Comparison of ENCODE assay signal across 18 cellular contexts in genomic region chr1:15733726-15734226, GRCh38. TPM values are rescaled to one million over a fixed set of nuclear protein-coding genes. Genes with fewer than 3 reads are reported as not detected.
DNase-seq lines count a peak whose midpoint lies in the region; ATAC-seq and TF ChIP-seq lines count a peak whose summit lies in the region.
"Had no signal": no experiment of that assay in that cellular context is flagged by ENCODE, and none has a peak within 500 bp of the region (broad histone marks: within the 10 kb centered on the region; RNA-seq: fewer than 3 reads in every experiment).

No MANE protein-coding gene starts in this region.

- no peak overlapping the region for H2AFZ ChIP-seq in osteoblast (ENCODE audit: low read length)
- H2AFZ ChIP-seq: GM23338 had no signal

- H3K27ac Mint-ChIP-seq in activated naive CD4-positive, alpha-beta T cell treated with anti-CD3 and anti-CD28 coated beads, Interleukin-2, amount 50 U/mL, for 72 hours: peak overlapping the region; percentile 57 to 75
- no peak overlapping the region for H3K27ac Mint-ChIP-seq in activated naive CD4-positive, alpha-beta T cell treated with anti-CD3 and anti-CD28 coated beads, Interleukin-2, amount 10 ng/mL, durations not matched to agents 7 days and 5 days
- H3K27ac Mint-ChIP-seq in CD8-positive, alpha-beta memory T cell: no peak overlapping the region
- H3K27ac Mint-ChIP-seq: CD4-positive, CD25-positive, alpha-beta regulatory T cell; GM23338; IgD-negative memory B cell had no signal

- no peaks in the 10 kb centered on the region for H3K27me3 ChIP-seq in RWPE2 (ENCODE audit: insufficient read depth, poor library complexity, severe bottlenecking)
- no peaks in the 10 kb centered on the region for H3K27me3 ChIP-seq in osteoblast (ENCODE audit: insufficient read depth, low read length)
- H3K27me3 ChIP-seq in CD8-positive, alpha-beta memory T cell (ENCODE audit: insufficient read depth, low read length, poor library complexity, severe bottlenecking): no peaks in the 10 kb centered on the region
- H3K27me3 ChIP-seq in esophagus squamous epithelium: no peaks in the 10 kb centered on the region
- H3K27me3 ChIP-seq: BLaER1 had no signal

- no peak overlapping the region for H3K4me2 ChIP-seq in osteoblast (ENCODE audit: insufficient read depth, low read length)
- H3K4me2 ChIP-seq: BLaER1, GM23338 had no signal

- no peaks in the 10 kb centered on the region for H3K79me2 ChIP-seq in osteoblast (ENCODE audit: insufficient read depth, low read length)

- peaks cover 30% of the 10 kb centered on the region for H3K36me3 ChIP-seq in RWPE2 (ENCODE audit: low read depth)
- H3K36me3 ChIP-seq in osteoblast (ENCODE audit: insufficient read depth, low read length): peaks cover 44% of the 10 kb centered on the region
- peaks cover 8% of the 10 kb centered on the region for H3K36me3 ChIP-seq in CD8-positive, alpha-beta memory T cell (ENCODE audit: insufficient read depth, low read length)
- H3K36me3 ChIP-seq in esophagus squamous epithelium: peaks cover 48 to 65% (median 54%) of the 10 kb centered on the region in 3 donors

- no peak overlapping the region for H3K4me3 Mint-ChIP-seq in activated naive CD4-positive, alpha-beta T cell treated with anti-CD3 and anti-CD28 coated beads, Interleukin-2, amount 10 ng/mL, durations not matched to agents 7 days and 5 days
- no peak overlapping the region for H3K4me3 Mint-ChIP-seq in CD8-positive, alpha-beta memory T cell
- H3K4me3 Mint-ChIP-seq: CD4-positive, CD25-positive, alpha-beta regulatory T cell; GM23338; H9 had no signal

- TF ChIP-seq POLR2A in esophagus squamous epithelium (IDR thresholded peaks at IDR 0.05): no peak

- POLR2A ChIA-PET in CD8-positive, alpha-beta memory T cell (lab: Charles Lee): no interaction called here

- no peak for ATAC-seq in activated naive CD4-positive, alpha-beta T cell treated with anti-CD3 and anti-CD28 coated beads, Interleukin-2, amount 50 U/mL, for 72 hours
- ATAC-seq in RWPE2 (ENCODE audit: low read depth): no peak
- ATAC-seq: GM23338 had no signal

- CTCF ChIA-PET in activated naive CD4-positive, alpha-beta T cell treated with anti-CD3 and anti-CD28 coated beads, Interleukin-2, amount 10 ng/mL, durations not matched to agents 7 days and 5 days (lab: Charles Lee): no interaction called here
- CTCF ChIA-PET in CD8-positive, alpha-beta memory T cell (lab: Charles Lee): no interaction called here

- DNase-seq in activated naive CD4-positive, alpha-beta T cell treated with anti-CD3 and anti-CD28 coated beads, Interleukin-2, amount 50 U/mL, for 72 hours (ENCODE audit: low spot score in 2 of 2): no peak
- no peak for DNase-seq in activated naive CD4-positive, alpha-beta T cell treated with anti-CD3 and anti-CD28 coated beads, Interleukin-2, amount 10 ng/mL, durations not matched to agents 7 days and 5 days
- DNase-seq in RWPE2 (ENCODE audit: low spot score): peak; percentile 59
- peak; percentile 87 for DNase-seq in osteoblast (ENCODE audit: insufficient read length, low spot score, missing footprints)
- DNase-seq in CD8-positive, alpha-beta memory T cell: no peak
- no peak for DNase-seq in RKO (ENCODE audit: low spot score)
- no peak for DNase-seq in esophagus squamous epithelium (lab: John Stamatoyannopoulos, UW)
- DNase-seq: 8988T; AML-193; Calu3; CD4-positive, CD25-positive, alpha-beta regulatory T cell; DMS 273 treated with DMSO at 0.1 percent for 48 hours; H9 had no signal

- H3K4me1 Mint-ChIP-seq in activated naive CD4-positive, alpha-beta T cell treated with anti-CD3 and anti-CD28 coated beads, Interleukin-2, amount 10 ng/mL, durations not matched to agents 7 days and 5 days: no peaks in the 10 kb centered on the region
- H3K4me1 Mint-ChIP-seq in CD8-positive, alpha-beta memory T cell: no peaks in the 10 kb centered on the region
- H3K4me1 Mint-ChIP-seq: CD4-positive, CD25-positive, alpha-beta regulatory T cell; IgD-negative memory B cell had no signal

- H4K20me1 ChIP-seq in osteoblast (ENCODE audit: insufficient read depth, low read length): no peaks in the 10 kb centered on the region

- H3K36me3 Mint-ChIP-seq in activated naive CD4-positive, alpha-beta T cell treated with anti-CD3 and anti-CD28 coated beads, Interleukin-2, amount 50 U/mL, for 72 hours: no peaks in the 10 kb centered on the region
- H3K36me3 Mint-ChIP-seq in activated naive CD4-positive, alpha-beta T cell treated with anti-CD3 and anti-CD28 coated beads, Interleukin-2, amount 10 ng/mL, durations not matched to agents 7 days and 5 days: peaks cover 13% of the 10 kb centered on the region
- peaks cover 0 to 50% (median 0%) of the 10 kb centered on the region in 3 donors for H3K36me3 Mint-ChIP-seq in CD8-positive, alpha-beta memory T cell
- H3K36me3 Mint-ChIP-seq: IgD-negative memory B cell had no signal

- H3K9me3 Mint-ChIP-seq in activated naive CD4-positive, alpha-beta T cell treated with anti-CD3 and anti-CD28 coated beads, Interleukin-2, amount 50 U/mL, for 72 hours: no peaks in the 10 kb centered on the region
- no peaks in the 10 kb centered on the region for H3K9me3 Mint-ChIP-seq in activated naive CD4-positive, alpha-beta T cell treated with anti-CD3 and anti-CD28 coated beads, Interleukin-2, amount 10 ng/mL, durations not matched to agents 7 days and 5 days
- H3K9me3 Mint-ChIP-seq in CD8-positive, alpha-beta memory T cell: no peaks in the 10 kb centered on the region
- H3K9me3 Mint-ChIP-seq: CD4-positive, CD25-positive, alpha-beta regulatory T cell; GM23338; H9; IgD-negative memory B cell had no signal

- 90 to 94% methylated on average over 7 to 12 of the region's 27 CpGs for WGBS in esophagus squamous epithelium, 2 donors

- no peaks in the 10 kb centered on the region for H3K4me1 ChIP-seq in RWPE2 (ENCODE audit: insufficient read depth, poor library complexity, severe bottlenecking)
- H3K4me1 ChIP-seq in osteoblast (ENCODE audit: insufficient read depth, low read length): no peaks in the 10 kb centered on the region
- no peaks in the 10 kb centered on the region for H3K4me1 ChIP-seq in CD8-positive, alpha-beta memory T cell (ENCODE audit: insufficient read depth, low read length)
- peaks cover 27 to 62% (median 35%) of the 10 kb centered on the region in 3 donors for H3K4me1 ChIP-seq in esophagus squamous epithelium

- no peaks in the 10 kb centered on the region for H3K27me3 Mint-ChIP-seq in activated naive CD4-positive, alpha-beta T cell treated with anti-CD3 and anti-CD28 coated beads, Interleukin-2, amount 10 ng/mL, durations not matched to agents 7 days and 5 days
- no peaks in the 10 kb centered on the region for H3K27me3 Mint-ChIP-seq in CD8-positive, alpha-beta memory T cell
- H3K27me3 Mint-ChIP-seq: CD4-positive, CD25-positive, alpha-beta regulatory T cell; IgD-negative memory B cell had no signal

- no peak for TF ChIP-seq CTCF in RWPE2 (IDR thresholded peaks at IDR 0.05; ENCODE audit: poor library complexity, severe bottlenecking)
- TF ChIP-seq CTCF in osteoblast (IDR thresholded peaks at IDR 0.05; ENCODE audit: extremely low read depth, low read depth, low read length): no peak
- no peak for TF ChIP-seq CTCF in esophagus squamous epithelium (IDR thresholded peaks at IDR 0.05)

- H3K9me3 ChIP-seq in RWPE2 (ENCODE audit: severe bottlenecking) (no peaks in the 10 kb centered on the region), osteoblast (ENCODE audit: low read depth, low read length) (no peaks in the 10 kb centered on the region), esophagus squamous epithelium (no peaks in the 10 kb centered on the region)
- no peaks in the 10 kb centered on the region for H3K9me3 ChIP-seq in CD8-positive, alpha-beta memory T cell (ENCODE audit: low read length)
- H3K9me3 ChIP-seq: BLaER1 had no signal

- intact Hi-C loops in esophagus squamous epithelium (cut with DNase I): no loop called here

- H3K27ac ChIP-seq in RWPE2 (ENCODE audit: poor library complexity, severe bottlenecking): no peak overlapping the region
- H3K27ac ChIP-seq in osteoblast (ENCODE audit: low read depth, low read length): no peak overlapping the region
- H3K27ac ChIP-seq in CD8-positive, alpha-beta memory T cell (ENCODE audit: low read depth, low read length): no peak overlapping the region
- no peak overlapping the region for H3K27ac ChIP-seq in esophagus squamous epithelium
- H3K27ac ChIP-seq: BLaER1 had no signal

- H3K4me3 ChIP-seq in RWPE2 (ENCODE audit: severe bottlenecking): no peak overlapping the region
- no peak overlapping the region for H3K4me3 ChIP-seq in osteoblast (ENCODE audit: insufficient read depth, low read length)
- H3K4me3 ChIP-seq in CD8-positive, alpha-beta memory T cell (ENCODE audit: low read length): no peak overlapping the region
- H3K4me3 ChIP-seq in esophagus squamous epithelium: no peak overlapping the region
- H3K4me3 ChIP-seq: BLaER1, GM23338 had no signal

RNA-seq across cellular contexts. Expression of gene SLC25A34, which starts 2.3 kb away (rescaled TPM):
- total RNA-seq in activated naive CD4-positive, alpha-beta T cell treated with anti-CD3 and anti-CD28 coated beads, Interleukin-2, amount 50 U/mL, for 72 hours: 1 to 10 TPM in 1 of 2 donors, under 1 TPM in 1; 0.23 to 1.9 TPM
- 1.4 and 1.5 TPM in 2 replicates for total RNA-seq in osteoblast
- total RNA-seq in CD8-positive, alpha-beta memory T cell: under 1 TPM; 0.93 to 0.94 TPM
- polyA plus RNA-seq in CD8-positive, alpha-beta memory T cell: 0.15 TPM
- total RNA-seq in esophagus squamous epithelium: 1 to 10 TPM in 2 of 4 donors, under 1 TPM in 2; 0.44 to 1.1 (median 0.83) TPM
- total RNA-seq: HT-29 had no signal
- polyA plus RNA-seq: CD4-positive, CD25-positive, alpha-beta regulatory T cell; IgD-negative memory B cell had no signal

RNA-seq across cellular contexts. Expression of gene TMEM82, which starts 8.5 kb away (rescaled TPM):
- not detected for total RNA-seq in activated naive CD4-positive, alpha-beta T cell treated with anti-CD3 and anti-CD28 coated beads, Interleukin-2, amount 50 U/mL, for 72 hours
- total RNA-seq in osteoblast: not detected in 2 replicates
- total RNA-seq in CD8-positive, alpha-beta memory T cell: not detected
- polyA plus RNA-seq in CD8-positive, alpha-beta memory T cell: not detected
- not detected for total RNA-seq in esophagus squamous epithelium
- total RNA-seq: Calu3; CD4-positive, CD25-positive, alpha-beta regulatory T cell; Daoy; GM23338; HT-29 had no signal
- polyA plus RNA-seq: CD4-positive, CD25-positive, alpha-beta regulatory T cell; IgD-negative memory B cell had no signal

RNA-seq across cellular contexts. Expression of gene FBLIM1, which starts 24.8 kb away (rescaled TPM):
- total RNA-seq in activated naive CD4-positive, alpha-beta T cell treated with anti-CD3 and anti-CD28 coated beads, Interleukin-2, amount 50 U/mL, for 72 hours: under 1 TPM in 1 of 2 donors, not detected in 1; 0.21 TPM
- total RNA-seq in osteoblast: 108 and 121 TPM in 2 replicates
- not detected for total RNA-seq in CD8-positive, alpha-beta memory T cell
- not detected for polyA plus RNA-seq in CD8-positive, alpha-beta memory T cell
- total RNA-seq in esophagus squamous epithelium: 10 to 100 TPM; 28.2 to 46.0 (median 29.4) TPM
- total RNA-seq: CD4-positive, CD25-positive, alpha-beta regulatory T cell had no signal
- polyA plus RNA-seq: IgD-negative memory B cell had no signal

RNA-seq across cellular contexts. Expression of gene PLEKHM2, which starts 49.7 kb away (rescaled TPM):
- total RNA-seq in activated naive CD4-positive, alpha-beta T cell treated with anti-CD3 and anti-CD28 coated beads, Interleukin-2, amount 50 U/mL, for 72 hours: 10 to 100 TPM; 46.5 to 48.0 TPM
- total RNA-seq in osteoblast: 123 and 132 TPM in 2 replicates
- total RNA-seq in CD8-positive, alpha-beta memory T cell: 10 to 100 TPM; 55.8 to 56.3 TPM
- 8.3 TPM for polyA plus RNA-seq in CD8-positive, alpha-beta memory T cell
- 10 to 100 TPM; 34.6 to 57.9 (median 42.4) TPM for total RNA-seq in esophagus squamous epithelium

Comparison
In these comparisons a context has a peak if more than half of its experiments do, and no peak if none do; other contexts are left out.
1. H3K27ac Mint-ChIP-seq: peak in activated naive CD4-positive, alpha-beta T cell treated with anti-CD3 and anti-CD28 coated beads, Interleukin-2, amount 50 U/mL, for 72 hours (2 of 2); none in activated naive CD4-positive, alpha-beta T cell treated with anti-CD3 and anti-CD28 coated beads, Interleukin-2, amount 10 ng/mL, durations not matched to agents 7 days and 5 days (single experiment) and CD8-positive, alpha-beta memory T cell (0 of 8).
2. DNase-seq: peak in RWPE2 (single experiment) and osteoblast (single experiment); none in activated naive CD4-positive, alpha-beta T cell treated with anti-CD3 and anti-CD28 coated beads, Interleukin-2, amount 50 U/mL, for 72 hours (0 of 2), activated naive CD4-positive, alpha-beta T cell treated with anti-CD3 and anti-CD28 coated beads, Interleukin-2, amount 10 ng/mL, durations not matched to agents 7 days and 5 days (single experiment), CD8-positive, alpha-beta memory T cell (0 of 5), RKO (single experiment) and esophagus squamous epithelium (single experiment).
3. RNA of gene FBLIM1, which starts 24.8 kb away (total RNA-seq): 108 to 121 TPM in osteoblast and 28.2 to 46.0 TPM in esophagus squamous epithelium; 0.21 TPM in activated naive CD4-positive, alpha-beta T cell treated with anti-CD3 and anti-CD28 coated beads, Interleukin-2, amount 50 U/mL, for 72 hours and not detected in CD8-positive, alpha-beta memory T cell; every median in the first group is over 10 times any median in the second.